ENCODE assay signal across 9 cellular contexts in genomic region chr5:135829681-135830383, GRCh38. TPM values are rescaled to one million over a fixed set of nuclear protein-coding genes. Genes with fewer than 3 reads are reported as not detected.
DNase-seq lines count a peak whose midpoint lies in the region; ATAC-seq and TF ChIP-seq lines count a peak whose summit lies in the region.
"Had no signal": no experiment of that assay in that cellular context is flagged by ENCODE, and none has a peak within 500 bp of the region (broad histone marks: within the 10 kb centered on the region; RNA-seq: fewer than 3 reads in every experiment).

No MANE protein-coding gene starts in this region.

- H3K27ac ChIP-seq in PC-9 (no peak overlapping the region), brain microvascular endothelial cell (no peak overlapping the region)
- H3K27ac ChIP-seq: BLaER1 had no signal

- no peaks in the 10 kb centered on the region for H3K9me2 ChIP-seq in PC-9 (ENCODE audit: insufficient read depth)

- no peak for TF ChIP-seq EP300 in Ishikawa (IDR thresholded peaks at IDR 0.05; ENCODE audit: borderline replicate concordance)

- H3K4me2 ChIP-seq in PC-9 = no peak overlapping the region
- H3K4me2 ChIP-seq: BLaER1 had no signal

- no peaks in the 10 kb centered on the region for H3K9me3 ChIP-seq in PC-9 (ENCODE audit: insufficient read depth, low read depth)
- H3K9me3 ChIP-seq: BLaER1 had no signal

- ATAC-seq in HG02870 (IDR thresholded peaks at IDR 0.05; ENCODE audit: unreplicated experiment) = no peak

- peak; percentile 63 to 67 for DNase-seq in NCI-H2081 (lab: John Stamatoyannopoulos, UW)
- DNase-seq in NCI-H2081 treated with DMSO at 0.1 percent for 48 hours (lab: John Stamatoyannopoulos, UW) = no peak
- peak in 1 of 2 experiments; percentile 35 for DNase-seq in PC-9
- DNase-seq in brain microvascular endothelial cell = peak; percentile 47
- peak; percentile 80 for DNase-seq in islet precursor cell
- peak; percentile 27 to 30 for DNase-seq in stimulated activated CD8-positive, alpha-beta memory T cell treated with anti-CD3 and anti-CD28 coated beads, Interleukin-2, amount 100 ng/mL, for 48 hours (ENCODE audit: low read depth in 2 of 2)

- CTCF ChIA-PET in PC-9 (lab: Charles Lee) = interaction anchor here (1.0 to 1.5 kb wide), 2 partner anchors 269 to 276 kb away, joined by 4 read pairs; no protein-coding TSS in a partner anchor

- peak; percentile 72 for TF ChIP-seq RAD21 in Ishikawa (IDR thresholded peaks at IDR 0.05; ENCODE audit: low read depth)

- no peak overlapping the region for H2AFZ ChIP-seq in PC-9

- intact Hi-C loops in PC-9 (cut with micrococcal nuclease; ENCODE audit: unreplicated experiment) = loop anchor here (1.0 to 5.0 kb wide), 2 partner anchors 268 to 364 kb away; no protein-coding TSS in a partner anchor

- POLR2A ChIA-PET in PC-9 (lab: Charles Lee; ENCODE audit: unreplicated experiment) = no interaction called here

- no peaks in the 10 kb centered on the region for H3K79me2 ChIP-seq in PC-9 (ENCODE audit: low read depth)

- H3K27me3 ChIP-seq in PC-9 (ENCODE audit: insufficient read depth, low read depth) (peaks cover 87% of the 10 kb centered on the region), brain microvascular endothelial cell (replicated peaks) (peaks cover 14% of the 10 kb centered on the region)

- H3K4me1 ChIP-seq in PC-9 (replicated peaks; ENCODE audit: insufficient read depth) = no peaks in the 10 kb centered on the region
- H3K4me1 ChIP-seq: BLaER1 had no signal

- BruUV-seq in PC-9 (replicated peaks; lab: Mats Ljungman, UMichigan) = no TSS peak

- TF ChIP-seq CTCF in PC-9 (conservative IDR thresholded peaks at IDR 0.05) = peak; percentile 88
- peak; percentile 94 for TF ChIP-seq CTCF in brain microvascular endothelial cell (IDR thresholded peaks at IDR 0.05; ENCODE audit: low read depth, low read length, missing control alignments)

- H3K36me3 ChIP-seq in PC-9 (ENCODE audit: low read depth) (no peaks in the 10 kb centered on the region), brain microvascular endothelial cell (replicated peaks) (no peaks in the 10 kb centered on the region)
- H3K36me3 ChIP-seq: BLaER1 had no signal

- no peaks in the 10 kb centered on the region for H3F3A ChIP-seq in PC-9 (ENCODE audit: insufficient read depth, low read depth)

- no peaks in the 10 kb centered on the region for H4K20me1 ChIP-seq in PC-9 (ENCODE audit: insufficient read depth)
- H4K20me1 ChIP-seq: BLaER1 had no signal

- in situ Hi-C loops in brain microvascular endothelial cell (cut with HindIII; ENCODE audit: low pct_ligation_motif_present, low sequenced_read_pairs) = no loop called here

- H3K4me3 ChIP-seq in PC-9 = no peak overlapping the region
- H3K4me3 ChIP-seq in brain microvascular endothelial cell (ENCODE audit: low read depth, low read length) = no peak overlapping the region
- H3K4me3 ChIP-seq: BLaER1 had no signal

TF ChIP-seq in Ishikawa, 13 proteins besides CTCF, POLR2A, EP300 and RAD21:
- TF ChIP-seq NFIC (IDR thresholded peaks at IDR 0.05) = 0 out of 2 replicates have a peak, but pooled peaks have one; percentile 11
- no peak for TF ChIP-seq MAX (IDR thresholded peaks at IDR 0.05)

RNA-seq across cellular contexts. Expression of gene SLC25A48, which starts 4.6 kb away (rescaled TPM):
- not detected in 2 replicates for total RNA-seq in PC-9 (2021)
